1 cellular context compared by ENCODE assay signal in the genomic region with DNA sequence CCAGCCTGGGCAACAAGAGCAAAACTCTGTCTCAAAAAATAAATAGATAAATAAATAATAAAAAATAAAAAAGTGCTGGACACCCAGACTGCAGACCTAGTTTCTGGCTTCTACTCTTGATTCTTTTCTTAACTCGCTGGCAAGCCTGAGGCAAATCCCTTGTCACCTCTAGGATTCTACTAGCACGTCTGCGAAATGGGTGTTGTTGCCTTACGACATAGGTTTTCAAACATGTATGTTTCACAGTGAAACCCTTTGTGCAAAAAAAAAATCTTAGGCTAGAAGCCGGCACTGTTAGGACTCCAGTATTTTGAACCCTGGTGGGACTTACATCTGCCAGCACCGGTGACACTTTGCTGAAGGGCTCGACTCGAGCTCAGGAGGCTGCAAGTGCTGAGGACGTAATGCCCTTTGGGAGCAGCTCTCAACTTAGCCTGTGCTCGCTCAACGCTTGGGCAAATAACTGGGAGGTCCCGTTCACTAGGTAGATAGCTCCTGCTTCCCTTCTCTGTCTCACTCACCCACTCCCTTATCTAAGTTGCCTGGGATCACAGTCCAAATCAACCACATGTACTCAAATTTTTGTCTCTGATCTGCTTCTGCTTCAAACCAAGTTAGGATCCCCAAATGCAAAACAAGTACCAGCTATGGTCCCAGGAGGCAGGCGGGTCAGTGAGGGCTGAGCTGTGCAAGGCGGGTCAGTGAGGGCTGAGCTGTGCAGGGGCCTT.
TF ChIP-seq lines count a peak whose summit lies in the region.

No MANE protein-coding gene starts in this region.

TF ChIP-seq in H1, 55 proteins besides CTCF, POLR2A, EP300 and RAD21:
- TF ChIP-seq HDAC6 (IDR thresholded peaks at IDR 0.05; ENCODE audit: low read depth, low read length): no peak
- no peak for TF ChIP-seq BRCA1 (IDR thresholded peaks at IDR 0.05; ENCODE audit: low read depth, low read length)
